In the genomic region with DNA sequence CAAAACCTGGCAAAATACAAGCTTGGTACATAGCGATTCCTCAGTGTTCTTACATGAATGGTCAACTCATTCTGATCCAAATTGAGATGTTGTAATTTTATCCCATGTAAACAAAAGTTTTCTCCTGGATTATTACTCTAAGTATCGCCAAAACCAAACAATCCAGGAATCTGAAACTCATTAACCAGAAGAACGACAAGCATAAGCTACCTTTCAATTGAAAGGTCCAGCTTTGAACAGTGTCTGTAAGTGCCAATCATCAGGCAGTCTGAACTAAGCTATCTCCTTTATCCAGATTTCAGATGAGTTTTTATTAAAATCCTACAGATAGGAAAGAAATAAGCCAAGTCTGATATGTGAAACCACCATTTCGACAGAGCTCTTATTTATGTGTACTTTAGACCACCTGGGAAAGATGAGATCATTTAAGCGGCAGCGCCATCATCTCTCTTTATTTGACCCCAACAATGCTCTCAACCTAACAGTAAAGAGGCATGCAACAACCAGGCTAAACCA, we compare ENCODE assay signal across 8 cellular contexts. TPM values are rescaled to one million over a fixed set of nuclear protein-coding genes. Genes with fewer than 3 reads are reported as not detected.
DNase-seq lines count a peak whose midpoint lies in the region; FAIRE-seq and TF ChIP-seq lines count a peak whose summit lies in the region.

No MANE protein-coding gene starts in this region.

- TF ChIP-seq POLR2A in tibial nerve (IDR thresholded peaks at IDR 0.05) = no peak

- H3K9me3 Mint-ChIP-seq in activated T-helper 2 cell treated with anti-CD3 and anti-CD28 coated beads, Interferon-gamma antibody, Interleukin-2, Interleukin-4, amounts not matched to agents 10 μg/mL and 5 μg/mL and 100 μg/mL, durations not matched to agents 14 hours and 24 hours and 36 hours = peaks cover 4% of the 10 kb centered on the region

- H3K9ac ChIP-seq in kidney (ENCODE audit: low read length in 2 of 2) = peak overlapping the region; percentile 11 to 65

- peak overlapping the region; percentile 96 for H3K27ac Mint-ChIP-seq in activated T-helper 2 cell treated with anti-CD3 and anti-CD28 coated beads, Interferon-gamma antibody, Interleukin-2, Interleukin-4, amounts not matched to agents 10 μg/mL and 5 μg/mL and 100 μg/mL, durations not matched to agents 14 hours and 24 hours and 36 hours

- H3K27ac ChIP-seq in kidney (ENCODE audit: low read depth in 2 of 2, low read length in 2 of 2) = peak overlapping the region; percentile 18 to 93
- peak overlapping the region; percentile 90 to 99 (median 98) for H3K27ac ChIP-seq in tibial nerve

- peak overlapping the region; percentile 95 for H3K4me3 Mint-ChIP-seq in activated T-helper 2 cell treated with anti-CD3 and anti-CD28 coated beads, Interferon-gamma antibody, Interleukin-2, Interleukin-4, amounts not matched to agents 10 μg/mL and 5 μg/mL and 100 μg/mL, durations not matched to agents 14 hours and 24 hours and 36 hours (ENCODE audit: low read depth)

- TF ChIP-seq CTCF in kidney (IDR thresholded peaks at IDR 0.05; ENCODE audit: borderline replicate concordance, extremely low read depth, insufficient read depth) (no peak), tibial nerve (IDR thresholded peaks at IDR 0.05) (no peak)

- peak overlapping the region; percentile 71 to 88 for H3K4me3 ChIP-seq in kidney (ENCODE audit: low read length in 2 of 2)
- peak overlapping the region; percentile 55 to 87 (median 80) for H3K4me3 ChIP-seq in tibial nerve

- H3K4me1 Mint-ChIP-seq in activated T-helper 2 cell treated with anti-CD3 and anti-CD28 coated beads, Interferon-gamma antibody, Interleukin-2, Interleukin-4, amounts not matched to agents 10 μg/mL and 5 μg/mL and 100 μg/mL, durations not matched to agents 14 hours and 24 hours and 36 hours (ENCODE audit: low read depth) = peaks cover 50% of the 10 kb centered on the region

- no peak for FAIRE-seq in kidney (lab: Jason Lieb, UNC)

- DNase-seq in activated gamma-delta T cell treated with anti-CD3 and anti-CD28 coated beads, Interleukin-2, amount 50 U/mL, for 16 hours (ENCODE audit: low read depth) = peak; percentile 17
- no peak for DNase-seq in activated gamma-delta T cell (lab: John Stamatoyannopoulos, UW)
- no peak for DNase-seq in activated T-helper 2 cell treated with anti-CD3 and anti-CD28 coated beads, Interferon-gamma antibody, Interleukin-2, Interleukin-4, amounts not matched to agents 10 μg/mL and 5 μg/mL and 100 μg/mL, durations not matched to agents 14 hours and 24 hours and 36 hours (ENCODE audit: low spot score)
- no peak for DNase-seq in kidney
- DNase-seq in tibial nerve (ENCODE audit: low spot score in 2 of 2) = no peak
- no peak for DNase-seq in COR-L47 (lab: John Stamatoyannopoulos, UW)
- DNase-seq in NCI-H2081 treated with DMSO at 0.1 percent for 48 hours (lab: John Stamatoyannopoulos, UW) = no peak
- DNase-seq in mesenteric fat pad (ENCODE audit: low spot score) = no peak

- WGBS in tibial nerve, 2 donors = 5 to 8% methylated on average over 6 of the region's 6 CpGs

- H3K9me3 ChIP-seq in kidney (ENCODE audit: control insufficient read depth in 1 of 2, low read length in 2 of 2) (no peaks in the 10 kb centered on the region), tibial nerve (peaks cover 0 to 3% (median 0%) of the 10 kb centered on the region in 4 donors)

- intact Hi-C loops in activated T-helper 2 cell treated with anti-CD3 and anti-CD28 coated beads, Interferon-gamma antibody, Interleukin-2, Interleukin-4, amounts not matched to agents 10 μg/mL and 5 μg/mL and 100 μg/mL, durations not matched to agents 14 hours and 24 hours and 36 hours (cut with micrococcal nuclease) = loop anchor here (1.0 to 10.0 kb wide), 3 partner anchors 24 to 320 kb away; a partner anchor contains a TSS
- intact Hi-C loops in kidney (cut with DNase I) = no loop called here

- no peaks in the 10 kb centered on the region for H3K27me3 Mint-ChIP-seq in activated T-helper 2 cell treated with anti-CD3 and anti-CD28 coated beads, Interferon-gamma antibody, Interleukin-2, Interleukin-4, amounts not matched to agents 10 μg/mL and 5 μg/mL and 100 μg/mL, durations not matched to agents 14 hours and 24 hours and 36 hours (ENCODE audit: low read depth)

- H3K36me3 ChIP-seq in kidney (ENCODE audit: control insufficient read depth in 1 of 2, insufficient read depth in 2 of 2, low read length in 2 of 2) (peaks cover 0 to 2% of the 10 kb centered on the region in 2 donors), tibial nerve (no peaks in the 10 kb centered on the region)

- no peaks in the 10 kb centered on the region for H3K27me3 ChIP-seq in tibial nerve

- TF ChIP-seq EP300 in tibial nerve (IDR thresholded peaks at IDR 0.05) = no peak

- peaks cover 53% of the 10 kb centered on the region for H3K36me3 Mint-ChIP-seq in activated T-helper 2 cell treated with anti-CD3 and anti-CD28 coated beads, Interferon-gamma antibody, Interleukin-2, Interleukin-4, amounts not matched to agents 10 μg/mL and 5 μg/mL and 100 μg/mL, durations not matched to agents 14 hours and 24 hours and 36 hours (ENCODE audit: low read depth)

- H3K4me1 ChIP-seq in kidney (ENCODE audit: control insufficient read depth in 1 of 2, insufficient read depth in 1 of 2, low read depth in 1 of 2, low read length in 2 of 2) (peaks cover 19 to 20% of the 10 kb centered on the region in 2 donors), tibial nerve (peaks cover 0 to 59% (median 32%) of the 10 kb centered on the region in 4 donors)

RNA-seq across cellular contexts. Expression of a gene that starts 2.3 kb away (rescaled TPM):
- 48.6 and 49.3 TPM in 2 replicates for total RNA-seq in activated T-helper 2 cell treated with anti-CD3 and anti-CD28 coated beads, Interferon-gamma antibody, Interleukin-2, Interleukin-4, amounts not matched to agents 10 μg/mL and 5 μg/mL and 100 μg/mL, durations not matched to agents 14 hours and 24 hours and 36 hours
- total RNA-seq in kidney (36.6 TPM), tibial nerve (10 to 100 TPM; 24.0 to 32.8 (median 28.5) TPM), mesenteric fat pad (27.2 TPM)
- polyA plus RNA-seq in kidney (ENCODE audit: insufficient read depth, low read depth, low replicate concordance) = 9.5 TPM
